ENCODE assay signal across 8 cellular contexts in the genomic region with DNA sequence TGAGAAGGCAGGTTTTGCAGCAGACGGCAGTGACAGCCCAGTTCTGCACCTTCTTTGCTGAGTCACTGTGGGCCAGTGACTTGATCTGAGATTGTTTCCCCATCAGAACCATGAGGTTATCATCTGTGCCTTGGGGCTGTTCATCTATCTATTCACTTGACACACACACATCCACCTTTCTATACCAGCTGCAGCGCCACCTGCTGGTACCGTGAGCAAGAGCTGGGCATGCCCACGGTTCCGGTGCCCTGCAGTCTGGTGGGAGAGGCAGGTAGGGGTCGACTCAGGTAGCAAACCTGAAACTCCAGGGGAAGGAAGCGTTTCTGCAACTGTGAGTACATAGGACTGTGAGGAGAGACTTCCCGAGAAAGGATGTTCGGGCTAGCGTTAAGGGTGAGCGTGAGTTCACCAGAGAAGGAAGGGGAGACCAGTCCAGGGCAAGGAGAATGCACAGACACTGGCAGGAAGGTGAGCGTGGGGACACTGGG. TPM values are rescaled to one million over a fixed set of nuclear protein-coding genes. Genes with fewer than 3 reads are reported as not detected.
DNase-seq lines count a peak whose midpoint lies in the region; ATAC-seq and TF ChIP-seq lines count a peak whose summit lies in the region.

No MANE protein-coding gene starts in this region.

- peak; percentile 42 to 56 (median 50) for TF ChIP-seq CTCF in uterus (IDR thresholded peaks at IDR 0.05)

- no peak for ATAC-seq in HG02642 (IDR thresholded peaks at IDR 0.05; ENCODE audit: poor library complexity, unreplicated experiment)

- H3K9me3 ChIP-seq in NT2/D1 (ENCODE audit: insufficient read depth, low read length) (no peaks in the 10 kb centered on the region), uterus (no peaks in the 10 kb centered on the region)

- peak overlapping the region; percentile 57 for H3K9ac ChIP-seq in NT2/D1 (ENCODE audit: insufficient read length, low read depth)

- no peak overlapping the region for H3K4me3 ChIP-seq in NT2/D1 (ENCODE audit: insufficient read length, low read depth)
- H3K4me3 ChIP-seq in uterus: no peak overlapping the region

- DNase-seq in NCI-H82 (lab: John Stamatoyannopoulos, UW): peak; percentile 71
- DNase-seq in NCI-H82 treated with DMSO at 0.1 percent for 48 hours (lab: John Stamatoyannopoulos, UW; ENCODE audit: unreplicated experiment): no peak
- no peak for DNase-seq in NT2/D1 (ENCODE audit: low read depth, low spot score)
- DNase-seq in activated T-cell treated with anti-CD3 and anti-CD28 coated beads for 48 hours (ENCODE audit: low read depth): peak; percentile 65
- DNase-seq in fibroblast of gingiva (ENCODE audit: low read depth): peak; percentile 35
- peak in 33 of 56 donors; percentile 3 to 65 (median 21) for DNase-seq in nucleus accumbens (lab: John Stamatoyannopoulos, UW)
- DNase-seq in uterus: no peak

- H3K36me3 ChIP-seq in NT2/D1 (ENCODE audit: insufficient read depth, insufficient read length, low read length) (peaks cover 79% of the 10 kb centered on the region), uterus (no peaks in the 10 kb centered on the region)

- no peak overlapping the region for H3K27ac ChIP-seq in uterus

- H3K4me1 ChIP-seq in NT2/D1 (ENCODE audit: insufficient read depth, insufficient read length): peaks cover 11% of the 10 kb centered on the region
- H3K4me1 ChIP-seq in uterus: no peaks in the 10 kb centered on the region

- H3K27me3 ChIP-seq in NT2/D1 (ENCODE audit: insufficient read depth, insufficient read length) (no peaks in the 10 kb centered on the region), uterus (no peaks in the 10 kb centered on the region)

- no peak for TF ChIP-seq POLR2A in uterus (IDR thresholded peaks at IDR 0.05)

- intact Hi-C loops in uterus (cut with DNase I; ENCODE audit: low total_unique reads): no loop called here

RNA-seq across cellular contexts. Expression of gene LIN7B, which starts 7.5 kb away (rescaled TPM):
- 10 to 100 TPM in 1 of 4 donors, 1 to 10 TPM in 2, not detected in 1; 5.1 to 15.2 (median 5.7) TPM for total RNA-seq in uterus

RNA-seq across cellular contexts. Expression of gene C19orf73, which starts 12.3 kb away (rescaled TPM):
- not detected for total RNA-seq in uterus

RNA-seq across cellular contexts. Expression of gene PPFIA3, which starts 12.7 kb away (rescaled TPM):
- 1 to 10 TPM in 2 of 4 donors, under 1 TPM in 1, not detected in 1; 0.51 to 8.3 (median 7.4) TPM for total RNA-seq in uterus

RNA-seq across cellular contexts. Expression of gene SNRNP70, which starts 21.4 kb away (rescaled TPM):
- total RNA-seq in uterus: 100 to 1,000 TPM; 196 to 462 (median 289) TPM

RNA-seq across cellular contexts. Expression of gene KCNA7, which starts 34.2 kb away (rescaled TPM):
- not detected for total RNA-seq in uterus

Comparison
In these comparisons a context has a peak if more than half of its experiments do, and no peak if none do; other contexts are left out.
1. DNase-seq: peak in NCI-H82 (single experiment), activated T-cell treated with anti-CD3 and anti-CD28 coated beads for 48 hours (single experiment), fibroblast of gingiva (single experiment) and nucleus accumbens (33 of 56); none in NCI-H82 treated with DMSO at 0.1 percent for 48 hours (single experiment), NT2/D1 (single experiment) and uterus (0 of 2).